In the genomic region with DNA sequence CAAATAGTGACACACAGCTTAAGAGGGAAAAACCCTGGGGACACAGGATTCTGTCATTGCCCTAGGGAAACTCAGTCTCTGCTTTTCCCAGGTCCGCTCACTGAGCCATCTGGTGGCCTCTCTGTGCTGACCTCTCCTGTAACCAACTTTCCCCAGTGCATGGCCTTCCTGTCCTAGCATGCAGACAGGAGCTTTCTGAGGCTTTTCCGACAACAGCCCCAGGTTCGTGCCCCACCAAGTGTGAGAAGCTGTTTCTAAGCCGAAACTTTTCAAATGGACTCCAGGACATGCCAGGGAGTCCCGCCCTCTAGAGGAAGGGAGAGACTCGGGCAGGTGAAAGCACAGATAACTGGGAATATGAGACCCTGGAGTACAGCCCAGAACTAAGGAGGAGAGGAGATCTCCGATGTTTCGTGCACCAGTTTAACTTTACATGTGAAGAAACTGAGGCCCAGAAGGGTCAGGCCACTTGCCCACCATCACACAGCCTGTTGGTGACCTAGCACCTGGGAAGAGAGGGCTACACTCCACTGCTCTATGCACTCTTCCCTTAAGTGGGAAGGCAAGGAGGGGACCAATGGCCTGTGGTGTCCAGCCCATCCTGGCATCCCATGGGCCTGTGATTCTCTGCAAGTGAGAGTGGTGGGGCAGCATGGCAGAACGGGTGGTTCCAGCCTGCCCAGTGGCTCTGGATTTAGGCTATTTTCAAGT, we compare ENCODE assay signal across 11 cellular contexts. TPM values are rescaled to one million over a fixed set of nuclear protein-coding genes. Genes with fewer than 3 reads are reported as not detected.
DNase-seq lines count a peak whose midpoint lies in the region; ATAC-seq and TF ChIP-seq lines count a peak whose summit lies in the region.
"Had no signal": no experiment of that assay in that cellular context is flagged by ENCODE, and none has a peak within 500 bp of the region (broad histone marks: within the 10 kb centered on the region; RNA-seq: fewer than 3 reads in every experiment).

No MANE protein-coding gene starts in this region.

- DNase-seq in PC-9 (no peak), fibroblast of gingiva (ENCODE audit: low read depth) (peak; percentile 19), neural crest cell (ENCODE audit: low read depth, low spot score) (no peak), NCI-H774 (lab: John Stamatoyannopoulos, UW) (no peak), MG63 (no peak), SKM-1 treated with dmso at 0.1 percent for 144 hours (lab: John Stamatoyannopoulos, UW; ENCODE audit: unreplicated experiment) (no peak)
- DNase-seq: NCI-H187, spleen had no signal

- H3K27ac ChIP-seq in PC-9 = no peak overlapping the region
- H3K27ac ChIP-seq: spleen had no signal

- intact Hi-C loops in PC-9 (cut with micrococcal nuclease; ENCODE audit: unreplicated experiment) = no loop called here

- peak overlapping the region; percentile 54 for H3K27ac Mint-ChIP-seq in neural crest cell (ENCODE audit: unreplicated experiment)

- no peaks in the 10 kb centered on the region for H3K9me2 ChIP-seq in PC-9 (ENCODE audit: insufficient read depth)

- POLR2A ChIA-PET in PC-9 (lab: Charles Lee; ENCODE audit: unreplicated experiment) = no interaction called here

- H3K9me3 ChIP-seq in PC-9 (ENCODE audit: insufficient read depth, low read depth) (no peaks in the 10 kb centered on the region), MG63 (no peaks in the 10 kb centered on the region)
- H3K9me3 ChIP-seq: spleen had no signal

- H3K27me3 Mint-ChIP-seq in neural crest cell (ENCODE audit: low read depth) = no peaks in the 10 kb centered on the region

- H3K4me3 Mint-ChIP-seq in neural crest cell = no peak overlapping the region

- peaks cover 14% of the 10 kb centered on the region for H3K36me3 Mint-ChIP-seq in neural crest cell (ENCODE audit: low read depth)

- no peaks in the 10 kb centered on the region for H3K79me2 ChIP-seq in PC-9 (ENCODE audit: low read depth)

- H3K36me3 ChIP-seq in PC-9 (ENCODE audit: low read depth) (no peaks in the 10 kb centered on the region), MG63 (0 out of 2 replicates have a peak, but pooled peaks cover 2% of the 10 kb centered on the region)

- H3K4me1 Mint-ChIP-seq in neural crest cell = no peaks in the 10 kb centered on the region

- no peaks in the 10 kb centered on the region for H3K4me1 ChIP-seq in PC-9 (replicated peaks; ENCODE audit: insufficient read depth)
- H3K4me1 ChIP-seq: spleen had no signal

- H2AFZ ChIP-seq in PC-9 = no peak overlapping the region

- CTCF ChIA-PET in PC-9 (lab: Charles Lee) = no interaction called here

- H3K4me3 ChIP-seq in PC-9 = no peak overlapping the region
- no peak overlapping the region for H3K4me3 ChIP-seq in MG63
- H3K4me3 ChIP-seq: lung, spleen had no signal

- TF ChIP-seq CTCF in GM12873 (IDR thresholded peaks at IDR 0.05; ENCODE audit: insufficient read depth, low read depth, low read length, missing control alignments) = peak; percentile 21
- TF ChIP-seq CTCF in PC-9 (conservative IDR thresholded peaks at IDR 0.05) = no peak
- TF ChIP-seq CTCF in neural crest cell (conservative IDR thresholded peaks at IDR 0.05) = peak; percentile 33

- H3K9me3 Mint-ChIP-seq in neural crest cell = no peaks in the 10 kb centered on the region

- no peaks in the 10 kb centered on the region for H3F3A ChIP-seq in PC-9 (ENCODE audit: insufficient read depth, low read depth)

- H4K20me1 ChIP-seq in PC-9 (ENCODE audit: insufficient read depth) = no peaks in the 10 kb centered on the region

- BruUV-seq in PC-9 (replicated peaks; lab: Mats Ljungman, UMichigan) = TSS peak; percentile 34

- H3K27me3 ChIP-seq in PC-9 (ENCODE audit: insufficient read depth, low read depth) = no peaks in the 10 kb centered on the region
- H3K27me3 ChIP-seq in MG63 = no peaks in the 10 kb centered on the region
- H3K27me3 ChIP-seq: spleen had no signal

- no peak for ATAC-seq in GM19467 (IDR thresholded peaks at IDR 0.05; ENCODE audit: unreplicated experiment)

- no peak overlapping the region for H3K4me2 ChIP-seq in PC-9

RNA-seq across cellular contexts. Expression of gene RPP40, which starts 46.2 kb away (rescaled TPM):
- 16.0 and 21.0 TPM in 2 replicates for total RNA-seq in PC-9 (2021)
- total RNA-seq in neural crest cell = 9.3 and 9.7 TPM in 2 replicates
- total RNA-seq in MG63 (2014; rRNA removed; shearing (Covaris generic); ENCODE audit: low replicate concordance) = 24.2 and 46.7 TPM in 2 replicates
